In genomic region chr2:201490291-201490690, GRCh38 we compare ENCODE assay signal across 17 cellular contexts. TPM values are rescaled to one million over a fixed set of nuclear protein-coding genes. Genes with fewer than 3 reads are reported as not detected.
DNase-seq lines count a peak whose midpoint lies in the region; ATAC-seq and TF ChIP-seq lines count a peak whose summit lies in the region.
"Had no signal": no experiment of that assay in that cellular context is flagged by ENCODE, and none has a peak within 500 bp of the region (broad histone marks: within the 10 kb centered on the region; RNA-seq: fewer than 3 reads in every experiment).

No MANE protein-coding gene starts in this region.

- intact Hi-C loops in heart left ventricle (cut with DNase I) (loop anchor here in 1 of 10 donors (10.0 kb wide), 1 partner anchor 135 kb away; no protein-coding TSS in a partner anchor), left cardiac atrium (cut with DNase I) (no loop called here)

- no peak overlapping the region for H3K4me3 ChIP-seq in heart left ventricle
- H3K4me3 ChIP-seq: GM12878, GM23248 had no signal

- DNase-seq in NCI-H524 (lab: John Stamatoyannopoulos, UW) (peak; percentile 3 to 29), NCI-H524 treated with DMSO at 0.1 percent for 48 hours (lab: John Stamatoyannopoulos, UW) (no peak), heart left ventricle (no peak), left cardiac atrium (no peak), NCI-H69 (lab: John Stamatoyannopoulos, UW) (peak; percentile 23)
- DNase-seq in activated CD8-positive, alpha-beta memory T cell treated with anti-CD3 and anti-CD28 coated beads for 24 hours, result no peak
- DNase-seq: C1 segment of cervical spinal cord; Calu3; CD4-positive, alpha-beta memory T cell; COR-L47; DMS79; EL; GDM1; GM23248; H7; HCEC 1CT had no signal

- H3K36me3 ChIP-seq in heart left ventricle, result no peaks in the 10 kb centered on the region

- no peak for TF ChIP-seq POLR2A in heart left ventricle (IDR thresholded peaks at IDR 0.05)

- H3K27ac ChIP-seq in heart left ventricle, result no peak overlapping the region
- H3K27ac ChIP-seq: GM23248 had no signal

- WGBS in heart left ventricle, 4 donors, result 62 to 73% (median 69%) methylated on average over 4 of the region's 4 CpGs

- TF ChIP-seq CTCF in heart left ventricle (IDR thresholded peaks at IDR 0.05), result no peak

- ATAC-seq in heart left ventricle, result peak; percentile 51 to 67 (median 63)
- no peak for ATAC-seq in left cardiac atrium
- ATAC-seq: GM12878 had no signal

- H3K27me3 ChIP-seq in heart left ventricle, result no peaks in the 10 kb centered on the region

- no peaks in the 10 kb centered on the region for H3K4me1 ChIP-seq in heart left ventricle

- no peaks in the 10 kb centered on the region for H3K9me3 ChIP-seq in heart left ventricle

RNA-seq across cellular contexts. Expression of gene STRADB, which starts 38.8 kb away (rescaled TPM):
- total RNA-seq in heart left ventricle, result 100 to 1,000 TPM in 1 of 9 donors, 10 to 100 TPM in 8; 45.0 to 105 (median 57.9) TPM
- 10 to 100 TPM; 28.6 to 59.9 TPM for polyA plus RNA-seq in heart left ventricle
- total RNA-seq in left cardiac atrium, result 10 to 100 TPM; 32.5 to 51.5 TPM

RNA-seq across cellular contexts. Expression of gene TRAK2, which starts 39.0 kb away (rescaled TPM):
- total RNA-seq in heart left ventricle (100 to 1,000 TPM; 110 to 201 (median 146) TPM), left cardiac atrium (100 to 1,000 TPM; 104 to 125 TPM)
- polyA plus RNA-seq in heart left ventricle, result 10 to 100 TPM; 41.2 to 41.9 TPM

Comparison
In these comparisons a context has a peak if more than half of its experiments do, and no peak if none do; other contexts are left out.
1. DNase-seq: peak in NCI-H524 (2 of 2) and NCI-H69 (single experiment); none in NCI-H524 treated with DMSO at 0.1 percent for 48 hours (single experiment), heart left ventricle (0 of 5), left cardiac atrium (single experiment) and activated CD8-positive, alpha-beta memory T cell treated with anti-CD3 and anti-CD28 coated beads for 24 hours (single experiment).
2. ATAC-seq: peak in heart left ventricle (4 of 4); none in left cardiac atrium (0 of 2).